In genomic region chr16:89949756-89950155, GRCh38 we compare ENCODE assay signal across 1 cellular context.
TF ChIP-seq lines count a peak whose summit lies in the region.

No MANE protein-coding gene starts in this region.

TF ChIP-seq in HepG2, 621 proteins besides CTCF, POLR2A, EP300 and RAD21 (continued from another document):
- TF ChIP-seq E2F2 (CRISPR knock-in tag; IDR thresholded peaks at IDR 0.05; ENCODE audit: borderline replicate concordance) = no peak
- TF ChIP-seq PAX8 (CRISPR knock-in tag; IDR thresholded peaks at IDR 0.05; ENCODE audit: borderline replicate concordance) = no peak
- no peak for TF ChIP-seq HOXA9 (CRISPR knock-in tag; IDR thresholded peaks at IDR 0.05; ENCODE audit: borderline replicate concordance)
- no peak for TF ChIP-seq PRDM15 (CRISPR knock-in tag; IDR thresholded peaks at IDR 0.05)
- no peak for TF ChIP-seq KMT2B (CRISPR knock-in tag; IDR thresholded peaks at IDR 0.05)
- TF ChIP-seq ZNF605 (CRISPR knock-in tag; IDR thresholded peaks at IDR 0.05) = no peak
